Comparison of ENCODE assay signal across 8 cellular contexts in genomic region chr11:81658722-81659121, GRCh38.
DNase-seq lines count a peak whose midpoint lies in the region; ATAC-seq and TF ChIP-seq lines count a peak whose summit lies in the region.

No MANE protein-coding gene starts in this region.

- TF ChIP-seq POLR2A in breast epithelium (IDR thresholded peaks at IDR 0.05) (no peak), esophagus squamous epithelium (IDR thresholded peaks at IDR 0.05) (no peak)

- H3K4me3 ChIP-seq in breast epithelium (no peak overlapping the region), Panc1 (ENCODE audit: low read depth in 2 of 2, low read length in 2 of 2) (no peak overlapping the region), esophagus squamous epithelium (no peak overlapping the region)

- TF ChIP-seq CTCF in MCF 10A (IDR thresholded peaks at IDR 0.05; ENCODE audit: unreplicated experiment) (peak; percentile 67), breast epithelium (IDR thresholded peaks at IDR 0.05) (no peak), Panc1 (IDR thresholded peaks at IDR 0.05) (peak; percentile 62), esophagus squamous epithelium (IDR thresholded peaks at IDR 0.05) (peak in 3 of 6 experiments; percentile 10 to 36 (median 15))

- 44 to 59% methylated on average over 1 of the region's 1 CpG for WGBS in esophagus squamous epithelium, 2 donors

- peak; percentile 82 for ATAC-seq in HG02759 (IDR thresholded peaks at IDR 0.05; ENCODE audit: unreplicated experiment)
- no peak for ATAC-seq in Panc1

- H3K27ac ChIP-seq in breast epithelium (no peak overlapping the region), Panc1 (ENCODE audit: low read length) (no peak overlapping the region), esophagus squamous epithelium (no peak overlapping the region)

- H3K9me3 ChIP-seq in breast epithelium = peaks cover 7 to 24% of the 10 kb centered on the region in 2 donors
- no peaks in the 10 kb centered on the region; the same call in 1 of the 2 replicates for H3K9me3 ChIP-seq in Panc1 (ENCODE audit: control insufficient read depth, insufficient read depth, low read depth, low read length)
- peaks cover 0 to 3% (median 0%) of the 10 kb centered on the region in 3 donors for H3K9me3 ChIP-seq in esophagus squamous epithelium

- DNase-seq in MCF 10A (ENCODE audit: unreplicated experiment) (peak; percentile 27), breast epithelium (ENCODE audit: low spot score in 2 of 2) (no peak), Panc1 (ENCODE audit: low read depth, low spot score) (no peak), kidney tubule cell (ENCODE audit: low spot score) (peak; percentile 29), esophagus squamous epithelium (lab: John Stamatoyannopoulos, UW) (no peak), KG1 (lab: John Stamatoyannopoulos, UW) (no peak), DMS153 treated with DMSO at 0.1 percent for 48 hours (lab: John Stamatoyannopoulos, UW; ENCODE audit: unreplicated experiment) (no peak)

- CTCF ChIA-PET in MCF 10A (lab: Yijun Ruan, JAX) (interaction anchor here (0.6 to 2.7 kb wide), 8 partner anchors 12 to 1166 kb away, joined by 3 to 10 read pairs (median 3); no protein-coding TSS in a partner anchor), Panc1 (lab: Charles Lee) (interaction anchor here (0.6 kb wide), 2 partner anchors 56 to 447 kb away, joined by 3 read pairs; no protein-coding TSS in a partner anchor)

- H3K36me3 ChIP-seq in breast epithelium (no peaks in the 10 kb centered on the region), Panc1 (ENCODE audit: control insufficient read depth, insufficient read depth, low read length) (no peaks in the 10 kb centered on the region), esophagus squamous epithelium (no peaks in the 10 kb centered on the region)

- intact Hi-C loops in MCF 10A (cut with micrococcal nuclease) (loop anchor here (1.0 kb wide), 1 partner anchor 571 kb away; no protein-coding TSS in a partner anchor), breast epithelium (cut with DNase I; ENCODE audit: low total_unique reads) (no loop called here), Panc1 (cut with micrococcal nuclease; ENCODE audit: unreplicated experiment) (no loop called here), esophagus squamous epithelium (cut with DNase I) (no loop called here)

- H3K27me3 Mint-ChIP-seq in MCF 10A (ENCODE audit: insufficient read depth, unreplicated experiment) = peaks cover 83% of the 10 kb centered on the region

- POLR2A ChIA-PET in MCF 10A (lab: Yijun Ruan, JAX) (no interaction called here), Panc1 (lab: Charles Lee) (no interaction called here)

- H3K9me3 Mint-ChIP-seq in MCF 10A (ENCODE audit: unreplicated experiment) = peaks cover 12% of the 10 kb centered on the region

- BruUV-seq in MCF 10A (replicated peaks; lab: Mats Ljungman, UMichigan) (no TSS peak), Panc1 (replicated peaks; lab: Mats Ljungman, UMichigan) (no TSS peak)

- no peaks in the 10 kb centered on the region for H3K4me1 Mint-ChIP-seq in MCF 10A (ENCODE audit: insufficient read depth, unreplicated experiment)

- in situ Hi-C loops in Panc1 (cut with HindIII; ENCODE audit: low pct_unique_long_range_greater_than_20kb, low sequenced_read_pairs) = no loop called here

- H3K27ac Mint-ChIP-seq in MCF 10A (ENCODE audit: low read depth, unreplicated experiment) = no peak overlapping the region

- no peaks in the 10 kb centered on the region for H3K4me1 ChIP-seq in breast epithelium
- no peaks in the 10 kb centered on the region for H3K4me1 ChIP-seq in Panc1 (ENCODE audit: control insufficient read depth, insufficient read depth, low read length)
- no peaks in the 10 kb centered on the region for H3K4me1 ChIP-seq in esophagus squamous epithelium

- H3K27me3 ChIP-seq in breast epithelium (no peaks in the 10 kb centered on the region), Panc1 (ENCODE audit: control insufficient read depth, insufficient read depth, low read length) (no peaks in the 10 kb centered on the region), esophagus squamous epithelium (no peaks in the 10 kb centered on the region)

- no peak overlapping the region for H3K4me3 Mint-ChIP-seq in MCF 10A (ENCODE audit: unreplicated experiment)

- H3K36me3 Mint-ChIP-seq in MCF 10A (ENCODE audit: insufficient read depth, unreplicated experiment) = no peaks in the 10 kb centered on the region

Comparison
In these comparisons a context has a peak if more than half of its experiments do, and no peak if none do; other contexts are left out.
1. DNase-seq: peak in MCF 10A (single experiment) and kidney tubule cell (single experiment); none in breast epithelium (0 of 2), Panc1 (single experiment), esophagus squamous epithelium (single experiment), KG1 (single experiment) and DMS153 treated with DMSO at 0.1 percent for 48 hours (single experiment).
2. CTCF ChIP-seq: peak in MCF 10A (single experiment) and Panc1 (single experiment); none in breast epithelium (0 of 3).